22 cellular contexts compared by ENCODE assay signal in genomic region chr2:32404691-32405090, GRCh38. TPM values are rescaled to one million over a fixed set of nuclear protein-coding genes. Genes with fewer than 3 reads are reported as not detected.
A peak's percentile ranks its signal among the peaks of the same experiment; 100 is the strongest.
DNase-seq lines count a peak whose midpoint lies in the region; ATAC-seq, FAIRE-seq and TF ChIP-seq lines count a peak whose summit lies in the region.
"Had no signal": no experiment of that assay in that cellular context is flagged by ENCODE, and none has a peak within 500 bp of the region (broad histone marks: within the 10 kb centered on the region; RNA-seq: fewer than 3 reads in every experiment).

No MANE protein-coding gene starts in this region.

- H3K27me3 ChIP-seq in HepG2 (ENCODE audit: control insufficient read depth in 1 of 2, insufficient read depth in 2 of 2, low read length in 2 of 2) (no peaks in the 10 kb centered on the region), right lobe of liver (no peaks in the 10 kb centered on the region)
- H3K27me3 ChIP-seq: BLaER1 treated with 17β-estradiol and CSF1 and Interleukin-3, amounts not matched to agents 10 nM and 100 nM had no signal

- TF ChIP-seq CTCF in HepG2 (CRISPR knock-in tag; IDR thresholded peaks at IDR 0.05) = no peak
- no peak for TF ChIP-seq CTCF in right lobe of liver (IDR thresholded peaks at IDR 0.05)
- no peak for TF ChIP-seq CTCF in WTC11 (IDR thresholded peaks at IDR 0.05)

- CTCF ChIA-PET in HepG2 (lab: Yijun Ruan, JAX; ENCODE audit: low intra/inter-chr PET ratio, low total read pairs) = no interaction called here
- CTCF ChIA-PET in WTC11 (lab: Charles Lee) = no interaction called here

- 100% methylated on average over 3 of the region's 3 CpGs for WGBS in HepG2 (ENCODE audit: low lambda C conversion rate)
- WGBS in right lobe of liver (ENCODE audit: insufficient coverage, low coverage, low lambda C conversion rate, missing lambda C conversion rate) = 94% methylated on average over 3 of the region's 3 CpGs

- no peaks in the 10 kb centered on the region for H4K20me1 ChIP-seq in HepG2 (ENCODE audit: insufficient read depth, low read length)

- no peak for TF ChIP-seq RAD21 in HepG2 (CRISPR knock-in tag; IDR thresholded peaks at IDR 0.05)

- no peak overlapping the region for H3K4me3 Mint-ChIP-seq in WTC11
- no peak overlapping the region for H3K4me3 Mint-ChIP-seq in central memory CD8-positive, alpha-beta T cell
- H3K4me3 Mint-ChIP-seq in activated naive CD8-positive, alpha-beta T cell treated with anti-CD3 and anti-CD28 coated beads, Interleukin-2, amount 50 U/mL, for 24 hours = no peak overlapping the region
- H3K4me3 Mint-ChIP-seq: B cell; CD4-positive, alpha-beta T cell; CD8-positive, alpha-beta T cell had no signal

- H3K27ac Mint-ChIP-seq in WTC11 = no peak overlapping the region
- H3K27ac Mint-ChIP-seq in central memory CD8-positive, alpha-beta T cell (ENCODE audit: low read depth) = peak overlapping the region; percentile 22
- H3K27ac Mint-ChIP-seq in activated naive CD8-positive, alpha-beta T cell treated with anti-CD3 and anti-CD28 coated beads, Interleukin-2, amount 50 U/mL, for 24 hours = no peak overlapping the region
- H3K27ac Mint-ChIP-seq: B cell; CD4-positive, alpha-beta T cell; CD8-positive, alpha-beta T cell had no signal

- no peak overlapping the region for H2AFZ ChIP-seq in HepG2 (ENCODE audit: low read length)

- H3K4me1 ChIP-seq in HepG2 (ENCODE audit: insufficient read depth, low read length) (no peaks in the 10 kb centered on the region), right lobe of liver (peaks cover 0 to 5% (median 0%) of the 10 kb centered on the region in 4 donors)

- H3K4me2 ChIP-seq in HepG2 (ENCODE audit: low read depth, low read length) = no peak overlapping the region
- H3K4me2 ChIP-seq: A549; BLaER1 treated with 17β-estradiol and CSF1 and Interleukin-3, amounts not matched to agents 10 nM and 100 nM had no signal

- H3K4me3 ChIP-seq in HepG2 (replicated peaks in 1 of 3; ENCODE audit: insufficient read depth in 1 of 3, low read depth in 2 of 3, low read length in 3 of 3) = no peak overlapping the region
- no peak overlapping the region for H3K4me3 ChIP-seq in right lobe of liver
- H3K4me3 ChIP-seq: A549; BLaER1 treated with 17β-estradiol and CSF1 and Interleukin-3, amounts not matched to agents 10 nM and 100 nM had no signal

- no peak for TF ChIP-seq POLR2A in HepG2 (IDR thresholded peaks at IDR 0.05; ENCODE audit: insufficient read depth in 1 of 2, low read depth in 2 of 2, low read length in 2 of 2)
- TF ChIP-seq POLR2A in right lobe of liver (IDR thresholded peaks at IDR 0.05) = no peak

- FAIRE-seq in HepG2 (lab: Jason Lieb, UNC) = no peak
- FAIRE-seq: A549, D721Med, G401.6, GM12891, GM19239 had no signal

- peaks cover 14% of the 10 kb centered on the region; the same call in 1 of the 2 replicates for H3K36me3 Mint-ChIP-seq in WTC11
- H3K36me3 Mint-ChIP-seq in central memory CD8-positive, alpha-beta T cell (ENCODE audit: insufficient read depth) = peaks cover 51% of the 10 kb centered on the region
- peaks cover 26% of the 10 kb centered on the region for H3K36me3 Mint-ChIP-seq in activated naive CD8-positive, alpha-beta T cell treated with anti-CD3 and anti-CD28 coated beads, Interleukin-2, amount 50 U/mL, for 24 hours (ENCODE audit: low read depth)

- no peaks in the 10 kb centered on the region for H3K79me2 ChIP-seq in HepG2 (ENCODE audit: insufficient read depth, low read length)

- DNase-seq in HepG2 (ENCODE audit: low spot score) (no peak), right lobe of liver (no peak), WTC11 (ENCODE audit: low spot score) (no peak)
- DNase-seq in central memory CD8-positive, alpha-beta T cell (ENCODE audit: low spot score in 2 of 2) = no peak
- no peak for DNase-seq in activated naive CD8-positive, alpha-beta T cell treated with anti-CD3 and anti-CD28 coated beads, Interleukin-2, amount 50 U/mL, for 24 hours
- DNase-seq: AML-193; Caco-2; Calu3; CD4-positive, alpha-beta T cell; CD8-positive, alpha-beta T cell; DMS79 treated with DMSO at 0.1 percent for 48 hours; GF-D8 had no signal

- H3K27me3 Mint-ChIP-seq in WTC11 (ENCODE audit: low read depth) = no peaks in the 10 kb centered on the region
- H3K27me3 Mint-ChIP-seq in central memory CD8-positive, alpha-beta T cell = no peaks in the 10 kb centered on the region
- H3K27me3 Mint-ChIP-seq in activated naive CD8-positive, alpha-beta T cell treated with anti-CD3 and anti-CD28 coated beads, Interleukin-2, amount 50 U/mL, for 24 hours = no peaks in the 10 kb centered on the region
- H3K27me3 Mint-ChIP-seq: B cell; CD4-positive, alpha-beta T cell had no signal

- H3K9me3 Mint-ChIP-seq in WTC11 = no peaks in the 10 kb centered on the region
- H3K9me3 Mint-ChIP-seq in central memory CD8-positive, alpha-beta T cell = no peaks in the 10 kb centered on the region
- no peaks in the 10 kb centered on the region for H3K9me3 Mint-ChIP-seq in activated naive CD8-positive, alpha-beta T cell treated with anti-CD3 and anti-CD28 coated beads, Interleukin-2, amount 50 U/mL, for 24 hours
- H3K9me3 Mint-ChIP-seq: CD4-positive, alpha-beta T cell; CD8-positive, alpha-beta T cell had no signal

- BruUV-seq in HepG2 (replicated peaks; lab: Mats Ljungman, UMichigan) = no TSS peak

- H3K36me3 ChIP-seq in HepG2 (replicated peaks in 1 of 2; ENCODE audit: control insufficient read depth in 1 of 2, insufficient read depth in 2 of 2, low read length in 2 of 2) = peaks cover 13 to 65% of the 10 kb centered on the region in 2 experiments
- H3K36me3 ChIP-seq in right lobe of liver = peaks cover 0 to 26% (median 13%) of the 10 kb centered on the region in 4 donors

- no peaks in the 10 kb centered on the region for H3K9me3 ChIP-seq in HepG2 (ENCODE audit: low read length)
- H3K9me3 ChIP-seq in right lobe of liver = no peaks in the 10 kb centered on the region
- H3K9me3 ChIP-seq: A549; BLaER1 treated with 17β-estradiol and CSF1 and Interleukin-3, amounts not matched to agents 10 nM and 100 nM; Caco-2 had no signal

- H3K9ac ChIP-seq in HepG2 (ENCODE audit: insufficient read depth, low read depth, low read length) = no peak overlapping the region
- H3K9ac ChIP-seq: BLaER1 treated with 17β-estradiol and CSF1 and Interleukin-3, amounts not matched to agents 10 nM and 100 nM had no signal

- no peaks in the 10 kb centered on the region for H3K4me1 Mint-ChIP-seq in WTC11
- H3K4me1 Mint-ChIP-seq in central memory CD8-positive, alpha-beta T cell = peaks cover 5% of the 10 kb centered on the region
- H3K4me1 Mint-ChIP-seq in activated naive CD8-positive, alpha-beta T cell treated with anti-CD3 and anti-CD28 coated beads, Interleukin-2, amount 50 U/mL, for 24 hours = peaks cover 19% of the 10 kb centered on the region

- TF ChIP-seq EP300 in HepG2 (IDR thresholded peaks at IDR 0.05; ENCODE audit: low read depth in 2 of 2, low read length in 2 of 2) = no peak
- TF ChIP-seq EP300 in HepG2 (CRISPR knock-in tag; IDR thresholded peaks at IDR 0.05; ENCODE audit: borderline replicate concordance) = no peak

- intact Hi-C loops in HepG2 (cut with micrococcal nuclease; ENCODE audit: unreplicated experiment) (no loop called here), right lobe of liver (cut with DNase I) (no loop called here)

- in situ Hi-C loops in HepG2 (cut with HindIII; ENCODE audit: extremely low pct_ligation_motif_present, low pct_unique_long_range_greater_than_20kb) = no loop called here

- POLR2A ChIA-PET in HepG2 (lab: Yijun Ruan, JAX) = no interaction called here
- POLR2A ChIA-PET in WTC11 (lab: Charles Lee) = no interaction called here

- no peak overlapping the region for H3K27ac ChIP-seq in HepG2 (ENCODE audit: extremely low read length, insufficient read depth, low read length)
- H3K27ac ChIP-seq in right lobe of liver = no peak overlapping the region
- H3K27ac ChIP-seq: 22Rv1; A549; BLaER1 treated with 17β-estradiol and CSF1 and Interleukin-3, amounts not matched to agents 10 nM and 100 nM; C4-2B had no signal

- no peak for ATAC-seq in HepG2
- no peak for ATAC-seq in right lobe of liver
- no peak for ATAC-seq in WTC11
- no peak for ATAC-seq in central memory CD8-positive, alpha-beta T cell (replicated peaks; ENCODE audit: extremely low read depth, poor library complexity, severe bottlenecking)
- ATAC-seq in GM21390 (IDR thresholded peaks at IDR 0.05; ENCODE audit: unreplicated experiment) = no peak
- ATAC-seq in activated naive CD8-positive, alpha-beta T cell treated with anti-CD3 and anti-CD28 coated beads, Interleukin-2, amount 50 U/mL, for 24 hours = no peak
- ATAC-seq: A549; CD8-positive, alpha-beta T cell had no signal

TF ChIP-seq in HepG2, 621 proteins besides CTCF, POLR2A, EP300 and RAD21 (continues in another document):
- no peak for TF ChIP-seq SETDB1 (CRISPR knock-in tag; IDR thresholded peaks at IDR 0.05; ENCODE audit: borderline replicate concordance)

TF ChIP-seq in WTC11, 78 proteins besides CTCF, POLR2A, EP300 and RAD21:
- TF ChIP-seq SP1 (CRISPR knock-in tag; conservative IDR thresholded peaks at IDR 0.05) = no peak
- TF ChIP-seq ZNF121 (CRISPR knock-in tag; IDR thresholded peaks at IDR 0.05) = peak; percentile 73

RNA-seq across cellular contexts. Expression of gene BIRC6, which starts 47.9 kb away (rescaled TPM):
- 120 and 158 TPM in 2 replicates for total RNA-seq in HepG2 (2016; rRNA removed; fragmentation: Illumina TruSeq; extraction: Trizol)
- 98.2 and 106 TPM in 2 replicates for total RNA-seq in HepG2 (2016; cell fraction: cytosol; rRNA removed; fragmentation: Illumina TruSeq; extraction: Trizol; ENCODE audit: low read depth)
- total RNA-seq in HepG2 (2016; cell fraction: insoluble cytoplasmic fraction; rRNA removed; fragmentation: Illumina TruSeq; extraction: Trizol) = 111 and 153 TPM in 2 replicates
- total RNA-seq in HepG2 (2016; cell fraction: membrane; rRNA removed; fragmentation: Illumina TruSeq; extraction: Trizol) = 68.7 and 72.0 TPM in 2 replicates
- 178 and 187 TPM in 2 replicates for total RNA-seq in HepG2 (2016; cell fraction: nucleus; rRNA removed; fragmentation: Illumina TruSeq; extraction: Trizol)
- polyA plus RNA-seq in HepG2 (2011; rRNA removed) = 64.8 and 65.6 TPM in 2 replicates
- 36.0 and 51.5 TPM in 2 replicates for polyA plus RNA-seq in HepG2 (2011; cell fraction: cytosol; rRNA removed)
- polyA plus RNA-seq in HepG2 (2011; cell fraction: nucleus; rRNA removed) = 98.6 and 106 TPM in 2 replicates
- 42.2 and 47.8 TPM in 2 replicates for polyA plus RNA-seq in HepG2 (2012)
- polyA plus RNA-seq in HepG2 (2016; cell fraction: cytosol; fragmentation: Illumina TruSeq; extraction: Trizol; ENCODE audit: low read depth) = 2.3 and 2.4 TPM in 2 replicates
- polyA plus RNA-seq in HepG2 (2016; cell fraction: insoluble cytoplasmic fraction; fragmentation: Illumina TruSeq; extraction: Trizol; ENCODE audit: low read depth) = 64.2 and 67.3 TPM in 2 replicates
- 5.8 and 7.0 TPM in 2 replicates for polyA plus RNA-seq in HepG2 (2016; cell fraction: membrane; fragmentation: Illumina TruSeq; extraction: Trizol; ENCODE audit: low read depth)
- 59.4 and 64.8 TPM in 2 replicates for polyA plus RNA-seq in HepG2 (2016; cell fraction: nucleus; fragmentation: Illumina TruSeq; extraction: Trizol; ENCODE audit: insufficient read depth, low read depth)
- polyA minus RNA-seq in HepG2 (2011; rRNA and poly(A)+ RNA removed; ENCODE audit: low replicate concordance) = 673 and 951 TPM in 2 replicates
- 177 and 213 TPM in 2 replicates for polyA minus RNA-seq in HepG2 (2011; cell fraction: cytosol; rRNA and poly(A)+ RNA removed)
- polyA minus RNA-seq in HepG2 (2011; cell fraction: nucleus; rRNA and poly(A)+ RNA removed) = 675 and 750 TPM in 2 replicates
- 10 to 100 TPM; 43.1 to 63.5 (median 47.2) TPM for total RNA-seq in right lobe of liver
- total RNA-seq in WTC11 (2021) = 56.8 to 63.1 TPM (median 59.1 TPM) in 3 replicates

Comparison
In these comparisons a context has a peak if more than half of its experiments do, and no peak if none do; other contexts are left out.
1. Of the 50 proteins assayed by ChIP-seq in both HepG2 and WTC11: peak only in HepG2: ZNF263; only in WTC11: none; in both: ZNF121; in neither: 48.